ENCODE assay signal across 1 cellular context in genomic region chr6:16503919-16504554, GRCh38.
TF ChIP-seq lines count a peak whose summit lies in the region.

No MANE protein-coding gene starts in this region.

TF ChIP-seq in WTC11, 78 proteins besides CTCF, POLR2A, EP300 and RAD21 (continued from another document):
- TF ChIP-seq PRDM15 (CRISPR knock-in tag; IDR thresholded peaks at IDR 0.05) (no peak), NR1H2 (CRISPR knock-in tag; IDR thresholded peaks at IDR 0.05) (no peak), PRRX2 (CRISPR knock-in tag; IDR thresholded peaks at IDR 0.05) (no peak), KAT7 (CRISPR knock-in tag; IDR thresholded peaks at IDR 0.05; ENCODE audit: borderline replicate concordance) (no peak), EMX1 (CRISPR knock-in tag; IDR thresholded peaks at IDR 0.05) (no peak), SMAD4 (CRISPR knock-in tag; IDR thresholded peaks at IDR 0.05) (no peak), IRF2 (CRISPR knock-in tag; IDR thresholded peaks at IDR 0.05; ENCODE audit: borderline replicate concordance, low read depth) (no peak), SP1 (CRISPR knock-in tag; conservative IDR thresholded peaks at IDR 0.05) (no peak), ZNF121 (CRISPR knock-in tag; IDR thresholded peaks at IDR 0.05) (no peak), JUN (CRISPR knock-in tag; IDR thresholded peaks at IDR 0.05) (no peak), NR3C1 (CRISPR knock-in tag; conservative IDR thresholded peaks at IDR 0.05; ENCODE audit: low read depth) (no peak), ZNF317 (CRISPR knock-in tag; IDR thresholded peaks at IDR 0.05; ENCODE audit: borderline replicate concordance, low read depth) (no peak)
